ENCODE assay signal across 21 cellular contexts in genomic region chr10:114649217-114649906, GRCh38. TPM values are rescaled to one million over a fixed set of nuclear protein-coding genes. Genes with fewer than 3 reads are reported as not detected.
DNase-seq lines count a peak whose midpoint lies in the region; ATAC-seq, FAIRE-seq and TF ChIP-seq lines count a peak whose summit lies in the region.
"Had no signal": no experiment of that assay in that cellular context is flagged by ENCODE, and none has a peak within 500 bp of the region (broad histone marks: within the 10 kb centered on the region; RNA-seq: fewer than 3 reads in every experiment).

No MANE protein-coding gene starts in this region.

- H3K4me2 ChIP-seq in BLaER1 treated with 17β-estradiol and CSF1 and Interleukin-3, amounts not matched to agents 10 nM and 100 nM = peak overlapping the region in 8 of 11 experiments; percentile 15 to 76 (median 60); a peak in 12 of 22 replicates
- H3K4me2 ChIP-seq: neural progenitor cell had no signal

- H4K20me1 ChIP-seq in BLaER1 treated with 17β-estradiol and CSF1 and Interleukin-3, amounts not matched to agents 10 nM and 100 nM = no peaks in the 10 kb centered on the region

- no peak overlapping the region for H3K9ac ChIP-seq in BLaER1 treated with 17β-estradiol and CSF1 and Interleukin-3, amounts not matched to agents 10 nM and 100 nM
- H3K9ac ChIP-seq in colonic mucosa (ENCODE audit: low read depth in 2 of 2, low read length in 2 of 2) = no peak overlapping the region
- H3K9ac ChIP-seq: neural progenitor cell had no signal

- peak; percentile 38 for DNase-seq in LoVo (ENCODE audit: low spot score)
- DNase-seq in colonic mucosa = peak; percentile 47
- DNase-seq in pancreas = no peak
- no peak for DNase-seq in hypothalamus (lab: John Stamatoyannopoulos, UW)
- DNase-seq in nucleus accumbens (lab: John Stamatoyannopoulos, UW) = no peak
- DNase-seq: activated CD4-positive, alpha-beta T cell treated with anti-CD3 and anti-CD28 coated beads, Interleukin-2, amount 50 U/mL, for 4 hours; activated CD4-positive, CD25-positive, alpha-beta regulatory T cell; activated naive CD8-positive, alpha-beta T cell treated with anti-CD3 and anti-CD28 coated beads for 36 hours; effector CD8-positive, alpha-beta T cell; foreskin melanocyte; hippocampal formation; NCI-H1105; NCI-H2029 treated with DMSO at 0.1 percent for 48 hours; NCI-H226; NCI-H748 treated with DMSO at 0.1 percent for 48 hours had no signal

- TF ChIP-seq CTCF in colonic mucosa (IDR thresholded peaks at IDR 0.05) = no peak
- TF ChIP-seq CTCF in pancreas (IDR thresholded peaks at IDR 0.05) = no peak

- no peak for FAIRE-seq in pancreas (lab: Jason Lieb, UNC)
- FAIRE-seq: GM12892 had no signal

- no peaks in the 10 kb centered on the region for H3K9me3 ChIP-seq in BLaER1 treated with 17β-estradiol and CSF1 and Interleukin-3, amounts not matched to agents 10 nM and 100 nM (replicated peaks in 1 of 11)
- H3K9me3 ChIP-seq in colonic mucosa (no peaks in the 10 kb centered on the region), pancreas (no peaks in the 10 kb centered on the region)
- H3K9me3 ChIP-seq: esophagus muscularis mucosa had no signal

- no peaks in the 10 kb centered on the region for H3K36me3 ChIP-seq in BLaER1 treated with 17β-estradiol and CSF1 and Interleukin-3, amounts not matched to agents 10 nM and 100 nM
- H3K36me3 ChIP-seq in colonic mucosa (no peaks in the 10 kb centered on the region), pancreas (no peaks in the 10 kb centered on the region)
- H3K36me3 ChIP-seq: esophagus muscularis mucosa, neural progenitor cell had no signal

- intact Hi-C loops in colonic mucosa (cut with DNase I) = loop anchor here (10.0 kb wide), 1 partner anchor 45 kb away; no protein-coding TSS in a partner anchor
- intact Hi-C loops in pancreas (cut with DNase I) = no loop called here

- 81 to 90% methylated on average over 7 of the region's 7 CpGs for whole genome bisulfite sequencing in pancreas, 2 donors

- ATAC-seq in pancreas = peak in 2 of 4 donors; percentile 39 to 46
- ATAC-seq in GM19455 (IDR thresholded peaks at IDR 0.05; ENCODE audit: unreplicated experiment) = no peak

- no peak overlapping the region for H3K4me3 ChIP-seq in BLaER1 treated with 17β-estradiol and CSF1 and Interleukin-3, amounts not matched to agents 10 nM and 100 nM
- H3K4me3 ChIP-seq in colonic mucosa (no peak overlapping the region), pancreas (no peak overlapping the region)
- H3K4me3 ChIP-seq: esophagus muscularis mucosa, lung, neural progenitor cell had no signal

- H3K27ac ChIP-seq in BLaER1 treated with 17β-estradiol and CSF1 and Interleukin-3, amounts not matched to agents 10 nM and 100 nM = 0 out of 22 replicates have a peak overlapping the region, but pooled peaks of 1 of the 11 experiments have one; percentile 14
- H3K27ac ChIP-seq in colonic mucosa (no peak overlapping the region), pancreas (peak overlapping the region; percentile 13 to 60 (median 41))
- H3K27ac ChIP-seq: neural progenitor cell had no signal

- H3K27me3 ChIP-seq in BLaER1 treated with 17β-estradiol and CSF1 and Interleukin-3, amounts not matched to agents 10 nM and 100 nM = no peaks in the 10 kb centered on the region
- H3K27me3 ChIP-seq in colonic mucosa = no peaks in the 10 kb centered on the region
- H3K27me3 ChIP-seq in pancreas = no peaks in the 10 kb centered on the region
- H3K27me3 ChIP-seq: esophagus muscularis mucosa, neural progenitor cell had no signal

- H3K4me1 ChIP-seq in BLaER1 treated with 17β-estradiol and CSF1 and Interleukin-3, amounts not matched to agents 10 nM and 100 nM = peaks cover 22 to 57% (median 49%) of the 10 kb centered on the region in 10 experiments
- H3K4me1 ChIP-seq in colonic mucosa = peaks cover 34% of the 10 kb centered on the region
- H3K4me1 ChIP-seq in pancreas = peaks cover 0 to 5% (median 2%) of the 10 kb centered on the region in 3 donors
- H3K4me1 ChIP-seq: neural progenitor cell had no signal

RNA-seq across cellular contexts. Expression of gene ABLIM1, which starts 8.7 kb away (rescaled TPM):
- total RNA-seq in colonic mucosa = 100 to 1,000 TPM; 118 to 131 TPM
- 10 to 100 TPM; 28.1 to 44.5 (median 37.1) TPM for total RNA-seq in pancreas
- polyA plus RNA-seq in pancreas = 10 to 100 TPM; 13.3 to 30.8 TPM

Comparison
In these comparisons a context has a peak if more than half of its experiments do, and no peak if none do; other contexts are left out.
1. DNase-seq: peak in LoVo (single experiment) and colonic mucosa (single experiment); none in pancreas (0 of 6), hypothalamus (0 of 51) and nucleus accumbens (0 of 56).